Comparison of ENCODE assay signal across 10 cellular contexts in genomic region chr7:5755704-5756131, GRCh38. TPM values are rescaled to one million over a fixed set of nuclear protein-coding genes. Genes with fewer than 3 reads are reported as not detected.
DNase-seq lines count a peak whose midpoint lies in the region; ATAC-seq and TF ChIP-seq lines count a peak whose summit lies in the region.
"Had no signal": no experiment of that assay in that cellular context is flagged by ENCODE, and none has a peak within 500 bp of the region (broad histone marks: within the 10 kb centered on the region; RNA-seq: fewer than 3 reads in every experiment).

No MANE protein-coding gene starts in this region.

- peak; percentile 96 for ATAC-seq in IMR-90 (ENCODE audit: low read depth)
- ATAC-seq in activated T-helper 17 cell treated with anti-CD3 and anti-CD28 coated beads, Interleukin-2, amount 50 U/mL, for 72 hours (replicated peaks): no peak
- no peak for ATAC-seq in GM18519 (IDR thresholded peaks at IDR 0.05; ENCODE audit: low FRiP score, unreplicated experiment)

- H3K36me3 Mint-ChIP-seq in activated T-helper 2 cell treated with anti-CD3 and anti-CD28 coated beads, Interferon-gamma antibody, Interleukin-2, Interleukin-4, amounts not matched to agents 10 μg/mL and 5 μg/mL and 100 μg/mL, durations not matched to agents 14 hours and 24 hours and 36 hours (ENCODE audit: low read depth): peaks cover 53% of the 10 kb centered on the region
- peaks cover 64% of the 10 kb centered on the region for H3K36me3 Mint-ChIP-seq in activated T-helper 17 cell treated with anti-CD3 and anti-CD28 coated beads, Interleukin-2, amount 50 U/mL, for 72 hours (ENCODE audit: low read depth)
- H3K36me3 Mint-ChIP-seq in T-helper 2 cell treated with Interferon-gamma antibody and Interleukin-4, amounts not matched to agents 5 μg/mL and 100 μg/mL, for 36 hours (ENCODE audit: low read depth): peaks cover 24% of the 10 kb centered on the region

- DNase-seq in AG09309 (ENCODE audit: low read depth) (peak; percentile 37), IMR-90 (peak; percentile 80), inferior parietal cortex (ENCODE audit: extremely low spot score) (peak; percentile 50), GM13977 (ENCODE audit: low spot score) (no peak)
- DNase-seq in activated T-helper 2 cell treated with anti-CD3 and anti-CD28 coated beads, Interferon-gamma antibody, Interleukin-2, Interleukin-4, amounts not matched to agents 10 μg/mL and 5 μg/mL and 100 μg/mL, durations not matched to agents 14 hours and 24 hours and 36 hours (ENCODE audit: low spot score): no peak
- no peak for DNase-seq in T-helper 2 cell treated with Interferon-gamma antibody and Interleukin-4, amounts not matched to agents 5 μg/mL and 100 μg/mL, for 36 hours (ENCODE audit: low spot score)
- DNase-seq: NK-92 treated with Interleukin-12 subunit alpha and Interleukin-12 subunit beta, amount 100 ng/mL, for 24 hours had no signal

- no peak overlapping the region for H3K56ac ChIP-seq in IMR-90 (ENCODE audit: extremely low read depth, insufficient read depth, low read length)

- TF ChIP-seq POLR2A in IMR-90 (IDR thresholded peaks at IDR 0.05; ENCODE audit: low read depth, low read length): no peak

- no peak overlapping the region for H3K4me3 Mint-ChIP-seq in activated T-helper 2 cell treated with anti-CD3 and anti-CD28 coated beads, Interferon-gamma antibody, Interleukin-2, Interleukin-4, amounts not matched to agents 10 μg/mL and 5 μg/mL and 100 μg/mL, durations not matched to agents 14 hours and 24 hours and 36 hours (ENCODE audit: low read depth)
- no peak overlapping the region for H3K4me3 Mint-ChIP-seq in activated T-helper 17 cell treated with anti-CD3 and anti-CD28 coated beads, Interleukin-2, amount 50 U/mL, for 72 hours
- H3K4me3 Mint-ChIP-seq in T-helper 2 cell treated with Interferon-gamma antibody and Interleukin-4, amounts not matched to agents 5 μg/mL and 100 μg/mL, for 36 hours: no peak overlapping the region
- H3K4me3 Mint-ChIP-seq: IgD-negative memory B cell had no signal

- H4K20me1 ChIP-seq in IMR-90 (ENCODE audit: insufficient read depth, low read length): no peaks in the 10 kb centered on the region; the same call in none of the 2 replicates

- H3K27me3 Mint-ChIP-seq in activated T-helper 2 cell treated with anti-CD3 and anti-CD28 coated beads, Interferon-gamma antibody, Interleukin-2, Interleukin-4, amounts not matched to agents 10 μg/mL and 5 μg/mL and 100 μg/mL, durations not matched to agents 14 hours and 24 hours and 36 hours (ENCODE audit: low read depth): no peaks in the 10 kb centered on the region
- no peaks in the 10 kb centered on the region for H3K27me3 Mint-ChIP-seq in activated T-helper 17 cell treated with anti-CD3 and anti-CD28 coated beads, Interleukin-2, amount 50 U/mL, for 72 hours
- H3K27me3 Mint-ChIP-seq in T-helper 2 cell treated with Interferon-gamma antibody and Interleukin-4, amounts not matched to agents 5 μg/mL and 100 μg/mL, for 36 hours (ENCODE audit: low read depth): no peaks in the 10 kb centered on the region
- H3K27me3 Mint-ChIP-seq: IgD-negative memory B cell had no signal

- peak overlapping the region; percentile 78 for H3K27ac ChIP-seq in IMR-90 (ENCODE audit: insufficient read depth, low read length)

- H3K4me1 ChIP-seq in IMR-90 (ENCODE audit: control insufficient read depth, insufficient read depth, low read length): peaks cover 7% of the 10 kb centered on the region

- dilution Hi-C loops in IMR-90 (cut with HindIII; ENCODE audit: low sequenced_read_pairs, unreplicated experiment): no loop called here

- H3K14ac ChIP-seq in IMR-90 (replicated peaks; ENCODE audit: low read depth, low read length): 0 out of 2 replicates have a peak overlapping the region, but pooled peaks have one; percentile 3

- H4K8ac ChIP-seq in IMR-90 (ENCODE audit: low read depth in 2 of 2, low read length in 2 of 2): peak overlapping the region in 1 of 2 experiments; percentile 24; a peak in 1 of 4 replicates

- no peak overlapping the region for H3K9ac ChIP-seq in IMR-90 (ENCODE audit: low read depth, low read length)

- intact Hi-C loops in IMR-90 (cut with micrococcal nuclease): no loop called here
- intact Hi-C loops in activated T-helper 2 cell treated with anti-CD3 and anti-CD28 coated beads, Interferon-gamma antibody, Interleukin-2, Interleukin-4, amounts not matched to agents 10 μg/mL and 5 μg/mL and 100 μg/mL, durations not matched to agents 14 hours and 24 hours and 36 hours (cut with micrococcal nuclease): no loop called here

- H3K23ac ChIP-seq in IMR-90 (ENCODE audit: low read depth, low read length): no peak overlapping the region

- H2AK5ac ChIP-seq in IMR-90 (ENCODE audit: low read depth, low read length): peak overlapping the region; percentile 43; the same call in 1 of the 2 replicates

- H3K4me2 ChIP-seq in IMR-90 (ENCODE audit: low read depth, low read length): no peak overlapping the region

- peaks cover 6% of the 10 kb centered on the region for H3K4me1 Mint-ChIP-seq in activated T-helper 2 cell treated with anti-CD3 and anti-CD28 coated beads, Interferon-gamma antibody, Interleukin-2, Interleukin-4, amounts not matched to agents 10 μg/mL and 5 μg/mL and 100 μg/mL, durations not matched to agents 14 hours and 24 hours and 36 hours (ENCODE audit: low read depth)
- no peaks in the 10 kb centered on the region for H3K4me1 Mint-ChIP-seq in activated T-helper 17 cell treated with anti-CD3 and anti-CD28 coated beads, Interleukin-2, amount 50 U/mL, for 72 hours
- H3K4me1 Mint-ChIP-seq in T-helper 2 cell treated with Interferon-gamma antibody and Interleukin-4, amounts not matched to agents 5 μg/mL and 100 μg/mL, for 36 hours (ENCODE audit: low read depth): no peaks in the 10 kb centered on the region

- no peaks in the 10 kb centered on the region for H3K9me3 ChIP-seq in IMR-90 (ENCODE audit: control insufficient read depth, insufficient read depth, low read length)

- H2BK20ac ChIP-seq in IMR-90 (ENCODE audit: low read depth, low read length): no peak overlapping the region

- H3K18ac ChIP-seq in IMR-90 (ENCODE audit: low read depth, low read length): peak overlapping the region; percentile 85

- CTCF ChIA-PET in IMR-90 (lab: Yijun Ruan, JAX): no interaction called here

- no TSS peak for BruUV-seq in IMR-90 (replicated peaks; lab: Mats Ljungman, UMichigan)

- H2BK15ac ChIP-seq in IMR-90 (ENCODE audit: low read depth, low read length): 0 out of 3 replicates have a peak overlapping the region, but pooled peaks have one; percentile 58

- no peak for TF ChIP-seq RAD21 in IMR-90 (IDR thresholded peaks at IDR 0.05; ENCODE audit: low read length)

- WGBS in IMR-90 (ENCODE audit: extremely low coverage in 2 of 2, insufficient read length in 1 of 2), 2 experiments: no CpG with 5 or more reads among the region's 6 CpGs

- H2AK9ac ChIP-seq in IMR-90 (replicated peaks; ENCODE audit: low read depth, low read length, poor library complexity): no peak overlapping the region

- peaks cover 38 to 64% of the 10 kb centered on the region in 2 experiments for H3K79me1 ChIP-seq in IMR-90 (ENCODE audit: low read depth in 1 of 2, low read length in 2 of 2)

- H3K27me3 ChIP-seq in IMR-90 (ENCODE audit: control insufficient read depth, insufficient read depth, low read length): no peaks in the 10 kb centered on the region

- H2BK5ac ChIP-seq in IMR-90 (ENCODE audit: low read depth, low read length, poor library complexity, severe bottlenecking): peak overlapping the region; percentile 91

- H2BK120ac ChIP-seq in IMR-90 (ENCODE audit: low read depth, low read length): peak overlapping the region; percentile 4

- peak overlapping the region; percentile 60; the same call in 1 of the 2 replicates for H4K91ac ChIP-seq in IMR-90 (ENCODE audit: insufficient read depth, low read depth, low read length)

- H3K9me3 Mint-ChIP-seq in activated T-helper 2 cell treated with anti-CD3 and anti-CD28 coated beads, Interferon-gamma antibody, Interleukin-2, Interleukin-4, amounts not matched to agents 10 μg/mL and 5 μg/mL and 100 μg/mL, durations not matched to agents 14 hours and 24 hours and 36 hours: no peaks in the 10 kb centered on the region
- H3K9me3 Mint-ChIP-seq in activated T-helper 17 cell treated with anti-CD3 and anti-CD28 coated beads, Interleukin-2, amount 50 U/mL, for 72 hours: no peaks in the 10 kb centered on the region
- no peaks in the 10 kb centered on the region for H3K9me3 Mint-ChIP-seq in T-helper 2 cell treated with Interferon-gamma antibody and Interleukin-4, amounts not matched to agents 5 μg/mL and 100 μg/mL, for 36 hours
- H3K9me3 Mint-ChIP-seq: IgD-negative memory B cell had no signal

- H3K4ac ChIP-seq in IMR-90 (ENCODE audit: low read depth, low read length): peak overlapping the region; percentile 68

- peaks cover 25% of the 10 kb centered on the region for H3K36me3 ChIP-seq in IMR-90 (ENCODE audit: control insufficient read depth, insufficient read depth, low read length)

- H3K4me3 ChIP-seq in AG09309 (ENCODE audit: control insufficient read depth, low read depth, low read length): no peak overlapping the region
- no peak overlapping the region for H3K4me3 ChIP-seq in IMR-90 (ENCODE audit: insufficient read depth, low read depth, low read length)

- peak overlapping the region; percentile 42 for H4K5ac ChIP-seq in IMR-90 (ENCODE audit: low read depth, low read length)

- no peak for TF ChIP-seq CTCF in AG09309 (IDR thresholded peaks at IDR 0.05; ENCODE audit: control insufficient read depth, insufficient read depth, low read depth, low read length, missing control alignments)
- TF ChIP-seq CTCF in IMR-90 (conservative IDR thresholded peaks at IDR 0.05; ENCODE audit: low read depth, low read length): no peak
- TF ChIP-seq CTCF in GM13977 (IDR thresholded peaks at IDR 0.05; ENCODE audit: extremely low read depth, insufficient read depth, missing control alignments): no peak

- POLR2A ChIA-PET in IMR-90 (lab: Charles Lee; ENCODE audit: unreplicated experiment): no interaction called here

- H3K27ac Mint-ChIP-seq in activated T-helper 2 cell treated with anti-CD3 and anti-CD28 coated beads, Interferon-gamma antibody, Interleukin-2, Interleukin-4, amounts not matched to agents 10 μg/mL and 5 μg/mL and 100 μg/mL, durations not matched to agents 14 hours and 24 hours and 36 hours: peak overlapping the region; percentile 7
- no peak overlapping the region for H3K27ac Mint-ChIP-seq in activated T-helper 17 cell treated with anti-CD3 and anti-CD28 coated beads, Interleukin-2, amount 50 U/mL, for 72 hours
- H3K27ac Mint-ChIP-seq in T-helper 2 cell treated with Interferon-gamma antibody and Interleukin-4, amounts not matched to agents 5 μg/mL and 100 μg/mL, for 36 hours: no peak overlapping the region
- H3K27ac Mint-ChIP-seq: IgD-negative memory B cell had no signal

- in situ Hi-C loops in IMR-90 (cut with MboI; ENCODE audit: low sequenced_read_pairs): no loop called here
- in situ Hi-C loops in GM13977 (cut with MboI; ENCODE audit: low pct_unique_long_range_greater_than_20kb, low sequenced_read_pairs, unreplicated experiment): no loop called here

- H2AFZ ChIP-seq in IMR-90 (replicated peaks; ENCODE audit: low read length, poor library complexity): no peak overlapping the region

- H3K9me1 ChIP-seq in IMR-90 (ENCODE audit: insufficient read depth, low read length): peaks cover 6% of the 10 kb centered on the region; the same call in 1 of the 2 replicates

RNA-seq across cellular contexts. Expression of gene RNF216, which starts 25.7 kb away (rescaled TPM):
- total RNA-seq in IMR-90 (2012; rRNA removed): 26.9 and 30.1 TPM in 2 replicates
- 23.0 and 24.8 TPM in 2 replicates for polyA plus RNA-seq in IMR-90 (2012; rRNA removed)
- polyA plus RNA-seq in IMR-90 (2012; cell fraction: cytosol; rRNA removed): 17.8 and 19.6 TPM in 2 replicates
- 33.4 and 36.7 TPM in 2 replicates for polyA plus RNA-seq in IMR-90 (2012; cell fraction: nucleus; rRNA removed; ENCODE audit: low replicate concordance)
- total RNA-seq in activated T-helper 2 cell treated with anti-CD3 and anti-CD28 coated beads, Interferon-gamma antibody, Interleukin-2, Interleukin-4, amounts not matched to agents 10 μg/mL and 5 μg/mL and 100 μg/mL, durations not matched to agents 14 hours and 24 hours and 36 hours: 40.1 and 42.1 TPM in 2 replicates
- total RNA-seq in activated T-helper 17 cell treated with anti-CD3 and anti-CD28 coated beads, Interleukin-2, amount 50 U/mL, for 72 hours: 10 to 100 TPM; 22.4 to 28.3 TPM

Comparison
In these comparisons a context has a peak if more than half of its experiments do, and no peak if none do; other contexts are left out.
1. DNase-seq: peak in AG09309 (single experiment), IMR-90 (single experiment) and inferior parietal cortex (single experiment); none in activated T-helper 2 cell treated with anti-CD3 and anti-CD28 coated beads, Interferon-gamma antibody, Interleukin-2, Interleukin-4, amounts not matched to agents 10 μg/mL and 5 μg/mL and 100 μg/mL, durations not matched to agents 14 hours and 24 hours and 36 hours (single experiment), T-helper 2 cell treated with Interferon-gamma antibody and Interleukin-4, amounts not matched to agents 5 μg/mL and 100 μg/mL, for 36 hours (single experiment) and GM13977 (single experiment).